In the genomic region with DNA sequence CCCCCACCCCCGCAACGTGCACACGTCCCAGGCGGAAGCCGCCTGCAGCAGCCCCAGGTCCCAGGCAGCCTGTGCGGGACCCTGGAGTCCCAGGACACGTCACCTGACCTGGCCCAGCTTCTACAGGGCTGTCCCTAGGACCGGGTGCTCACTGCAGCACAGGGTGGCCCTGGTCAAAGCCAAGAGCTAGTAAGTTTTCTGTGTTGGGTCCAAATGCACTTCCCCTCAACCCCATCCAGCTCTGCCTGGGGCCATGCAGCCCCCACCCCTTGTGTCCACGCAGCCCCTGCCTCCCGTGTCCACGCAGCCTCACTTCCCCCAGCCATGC, we compare ENCODE assay signal across 15 cellular contexts. TPM values are rescaled to one million over a fixed set of nuclear protein-coding genes. Genes with fewer than 3 reads are reported as not detected.
DNase-seq lines count a peak whose midpoint lies in the region; ATAC-seq, FAIRE-seq and TF ChIP-seq lines count a peak whose summit lies in the region.
"Had no signal": no experiment of that assay in that cellular context is flagged by ENCODE, and none has a peak within 500 bp of the region (broad histone marks: within the 10 kb centered on the region; RNA-seq: fewer than 3 reads in every experiment).

No MANE protein-coding gene starts in this region.

- RAD21 ChIA-PET in GM12878 (lab: Charles Lee; ENCODE audit: unreplicated experiment) = interaction anchor here (1.0 to 1.4 kb wide), 2 partner anchors 99 to 341 kb away, joined by 3 to 5 read pairs; no protein-coding TSS in a partner anchor

- H3K27ac ChIP-seq in GM12878 (ENCODE audit: control insufficient read depth, insufficient read depth) (no peak overlapping the region), substantia nigra (ENCODE audit: low read depth, low read length, poor library complexity, severe bottlenecking) (peak overlapping the region; percentile 88)
- H3K27ac ChIP-seq: breast epithelium, esophagus muscularis mucosa, SK-N-MC had no signal

- TF ChIP-seq RAD21 in Ishikawa (IDR thresholded peaks at IDR 0.05; ENCODE audit: low read depth) (no peak), GM12878 (IDR thresholded peaks at IDR 0.05; ENCODE audit: insufficient read depth, low read depth, low read length) (no peak)

- 36% methylated on average over 9 of the region's 11 CpGs for WGBS in GM12878 (ENCODE audit: insufficient coverage, insufficient replicate concordance, low lambda C conversion rate, missing lambda C conversion rate)

- TF ChIP-seq EP300 in Ishikawa (IDR thresholded peaks at IDR 0.05; ENCODE audit: borderline replicate concordance) (no peak), GM12878 (IDR thresholded peaks at IDR 0.05; ENCODE audit: borderline replicate concordance in 1 of 2, control insufficient read depth in 1 of 2, low read depth in 2 of 2, low read length in 2 of 2) (no peak)

- CTCF ChIA-PET in GM12878 (lab: Yijun Ruan, JAX) = interaction anchor here (0.6 to 1.9 kb wide), 4 partner anchors 10 to 342 kb away, joined by 3 to 17 read pairs (median 4); partner anchors contain the start of genes NDUFAF8 and TEPSIN

- DNase-seq in GM12878 (ENCODE audit: low read depth, low spot score) (no peak), left colon (no peak), substantia nigra (lab: John Stamatoyannopoulos, UW) (peak in 3 of 49 donors; percentile 28 to 52 (median 34)), RPMI8226 (no peak), NCI-H2171 treated with DMSO at 0.1 percent for 48 hours (lab: John Stamatoyannopoulos, UW) (no peak)
- DNase-seq: NCI-H2081 treated with DMSO at 0.1 percent for 48 hours had no signal

- H3K36me3 ChIP-seq in GM12878 (ENCODE audit: control insufficient read depth in 2 of 2, insufficient read depth in 2 of 2, low read length in 1 of 2) = no peaks in the 10 kb centered on the region
- H3K36me3 ChIP-seq: BE2C, breast epithelium, esophagus muscularis mucosa had no signal

- H3K9me3 ChIP-seq in GM12878 (replicated peaks; ENCODE audit: control insufficient read depth, insufficient read depth, low read length) = no peaks in the 10 kb centered on the region
- H3K9me3 ChIP-seq: BE2C, breast epithelium, esophagus muscularis mucosa had no signal

- no peak overlapping the region for H3K9ac ChIP-seq in GM12878 (ENCODE audit: control insufficient read depth, insufficient read depth, low read length)

- no peak overlapping the region for H3K4me2 ChIP-seq in GM12878 (ENCODE audit: control insufficient read depth, insufficient read depth)

- peak; percentile 14; the same call in 1 of the 3 replicates for ATAC-seq in GM12878
- ATAC-seq in left colon = peak; percentile 8
- no peak for ATAC-seq in HG03565 (IDR thresholded peaks at IDR 0.05; ENCODE audit: unreplicated experiment)

- SMC1A ChIA-PET in GM12878 (lab: Charles Lee; ENCODE audit: uncharacterized antibody, unreplicated experiment) = interaction anchor here (1.5 to 2.4 kb wide), 2 partner anchors 96 to 99 kb away, joined by 5 to 7 read pairs; partner anchors contain the start of genes NDUFAF8 and TEPSIN

- in situ Hi-C loops in GM12878 (cut with MboI) = loop anchor here (25.0 kb wide), 1 partner anchor 344 kb away; no protein-coding TSS in a partner anchor

- H3K27me3 ChIP-seq in GM12878 (replicated peaks in 1 of 2; ENCODE audit: control insufficient read depth in 2 of 2, insufficient read depth in 2 of 2, low read length in 1 of 2) = no peaks in the 10 kb centered on the region
- H3K27me3 ChIP-seq: BE2C, breast epithelium, esophagus muscularis mucosa had no signal

- no peak for FAIRE-seq in GM12878 (lab: Jason Lieb, UNC)

- POLR2A ChIA-PET in GM12878 (lab: Charles Lee) = no interaction called here

- H3K4me3 ChIP-seq in GM12878 = no peak overlapping the region
- H3K4me3 ChIP-seq: SK-N-MC had no signal

- intact Hi-C loops in GM12878 (cut with micrococcal nuclease; ENCODE audit: unreplicated experiment) (loop anchor here (5.0 kb wide), 1 partner anchor 339 kb away; no protein-coding TSS in a partner anchor), left colon (cut with DNase I, micrococcal nuclease) (no loop called here)

- TF ChIP-seq POLR2A in GM12878 (IDR thresholded peaks at IDR 0.05; ENCODE audit: low read depth, low read length) = no peak

- no peaks in the 10 kb centered on the region for H3K79me2 ChIP-seq in GM12878 (ENCODE audit: control insufficient read depth, insufficient read depth, low read length)

- no peaks in the 10 kb centered on the region for H3K4me1 ChIP-seq in GM12878 (ENCODE audit: control insufficient read depth, insufficient read depth, low read length)
- H3K4me1 ChIP-seq: BE2C, breast epithelium had no signal

- no peaks in the 10 kb centered on the region for H4K20me1 ChIP-seq in GM12878 (ENCODE audit: control insufficient read depth, insufficient read depth)

- no TSS peak for BruUV-seq in GM12878 (replicated peaks; lab: Mats Ljungman, UMichigan)

- H2AFZ ChIP-seq in GM12878 (ENCODE audit: control insufficient read depth, low read depth, low read length) = no peak overlapping the region

- no peak for TF ChIP-seq CTCF in GM12878 (IDR thresholded peaks at IDR 0.05 in 2 of 3, conservative IDR thresholded peaks at IDR 0.05 in 1 of 3; ENCODE audit: control insufficient read depth in 2 of 3, extremely low read depth in 1 of 3, insufficient read depth in 1 of 3, low read depth in 3 of 3, low read length in 3 of 3)

TF ChIP-seq in Ishikawa, 13 proteins besides CTCF, POLR2A, EP300 and RAD21 (continues in another document):
- TF ChIP-seq, protein P1, sequence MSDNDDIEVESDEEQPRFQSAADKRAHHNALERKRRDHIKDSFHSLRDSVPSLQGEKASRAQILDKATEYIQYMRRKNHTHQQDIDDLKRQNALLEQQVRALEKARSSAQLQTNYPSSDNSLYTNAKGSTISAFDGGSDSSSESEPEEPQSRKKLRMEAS (IDR thresholded peaks at IDR 0.05) = 0 out of 2 replicates have a peak, but pooled peaks have one; percentile 2

TF ChIP-seq in GM12878, 131 proteins besides CTCF, POLR2A, EP300 and RAD21:
- TF ChIP-seq SMAD1 (IDR thresholded peaks at IDR 0.05; ENCODE audit: low read depth, partially characterized antibody) (no peak), MXI1 (IDR thresholded peaks at IDR 0.05; ENCODE audit: low read depth, low read length) (no peak), RELA (IDR thresholded peaks at IDR 0.05; ENCODE audit: borderline replicate concordance, partially characterized antibody) (no peak), ZNF217 (IDR thresholded peaks at IDR 0.05) (no peak)

RNA-seq across cellular contexts. Expression of gene PVALEF, which starts 22.1 kb away (rescaled TPM):
- not detected in 2 replicates for total RNA-seq in GM12878 (2013; cell fraction: nucleolus; rRNA removed)
- total RNA-seq in GM12878 (2014; rRNA removed) = not detected in 2 replicates
- total RNA-seq in GM12878 (2014; rRNA removed; fragmentation: Illumina TruSeq; extraction: Trizol) = not detected in 2 replicates
- not detected in 2 replicates for total RNA-seq in GM12878 (2021)
- not detected for polyA plus RNA-seq in GM12878 (2011; ENCODE audit: low read depth)
- not detected in 2 replicates for polyA plus RNA-seq in GM12878 (2011; rRNA removed)
- polyA plus RNA-seq in GM12878 (2011; cell fraction: cytosol; rRNA removed) = not detected in 2 replicates
- polyA plus RNA-seq in GM12878 (2011; cell fraction: nucleus; rRNA removed) = not detected in 2 replicates
- polyA plus RNA-seq in GM12878 (2012) = not detected in 2 replicates
- not detected in 2 replicates for polyA plus RNA-seq in GM12878 (2014; fragmentation: Illumina TruSeq; extraction: Trizol)
- polyA plus RNA-seq in GM12878 (2014; fragmentation: Nextera tagmentation; extraction: Ambion mirVana) = not detected
- not detected in 2 replicates for polyA plus RNA-seq in GM12878 (2014; rRNA removed)
- polyA plus RNA-seq in GM12878 (2016; fragmentation: Nextera tagmentation; extraction: Ambion mirVana) = not detected
- polyA minus RNA-seq in GM12878 (2011; rRNA and poly(A)+ RNA removed) = not detected in 2 replicates
- polyA minus RNA-seq in GM12878 (2011; cell fraction: cytosol; rRNA and poly(A)+ RNA removed) = not detected in 2 replicates
- not detected in 2 replicates for polyA minus RNA-seq in GM12878 (2011; cell fraction: nucleus; rRNA and poly(A)+ RNA removed)
- total RNA-seq in left colon = not detected
- total RNA-seq: activated naive CD8-positive, alpha-beta T cell treated with anti-CD3 and anti-CD28 coated beads for 36 hours; breast epithelium; Calu3; esophagus muscularis mucosa had no signal
- polyA plus RNA-seq: immature natural killer cell had no signal

RNA-seq across cellular contexts. Expression of gene AATK, which starts 22.9 kb away (rescaled TPM):
- total RNA-seq in GM12878 (2013; cell fraction: nucleolus; rRNA removed) = not detected in 2 replicates
- total RNA-seq in GM12878 (2014; rRNA removed) (0.05 TPM in 1 of 2 replicates, not detected in the other), GM12878 (2014; rRNA removed; fragmentation: Illumina TruSeq; extraction: Trizol) (not detected in 2 replicates), GM12878 (2021) (not detected in 2 replicates), left colon (10 to 100 TPM in 1 of 2 donors, 1 to 10 TPM in 1; 3.4 to 37.0 TPM)
- polyA plus RNA-seq in GM12878 (2011; ENCODE audit: low read depth) = not detected
- polyA plus RNA-seq in GM12878 (2011; rRNA removed) (0.04 and 0.09 TPM in 2 replicates), GM12878 (2014; fragmentation: Illumina TruSeq; extraction: Trizol) (not detected in 2 replicates), GM12878 (2014; fragmentation: Nextera tagmentation; extraction: Ambion mirVana) (not detected), GM12878 (2014; rRNA removed) (0.01 TPM in 1 of 2 replicates, not detected in the other), GM12878 (2016; fragmentation: Nextera tagmentation; extraction: Ambion mirVana) (not detected)
- 0.05 and 0.07 TPM in 2 replicates for polyA plus RNA-seq in GM12878 (2011; cell fraction: cytosol; rRNA removed)
- 0.25 and 0.28 TPM in 2 replicates for polyA plus RNA-seq in GM12878 (2011; cell fraction: nucleus; rRNA removed)
- polyA plus RNA-seq in GM12878 (2012) = 0.10 TPM in 1 of 2 replicates, not detected in the other
- not detected in 2 replicates for polyA minus RNA-seq in GM12878 (2011; rRNA and poly(A)+ RNA removed)
- polyA minus RNA-seq in GM12878 (2011; cell fraction: cytosol; rRNA and poly(A)+ RNA removed) = 0.67 and 1.8 TPM in 2 replicates
- 0.12 and 1.1 TPM in 2 replicates for polyA minus RNA-seq in GM12878 (2011; cell fraction: nucleus; rRNA and poly(A)+ RNA removed)
- total RNA-seq: Calu3 had no signal
